In genomic region chr1:40802078-40803075, GRCh38 we compare ENCODE assay signal across 8 cellular contexts. TPM values are rescaled to one million over a fixed set of nuclear protein-coding genes. Genes with fewer than 3 reads are reported as not detected.
DNase-seq lines count a peak whose midpoint lies in the region; ATAC-seq and TF ChIP-seq lines count a peak whose summit lies in the region.

No MANE protein-coding gene starts in this region.

- peak overlapping the region; percentile 45 for H3K4me3 ChIP-seq in NB4 (ENCODE audit: low read depth, low read length)

- H3K27me3 Mint-ChIP-seq in chondrocyte (ENCODE audit: low read depth): peaks cover 2% of the 10 kb centered on the region

- DNase-seq in AG20443 (ENCODE audit: low spot score): peak; percentile 98
- DNase-seq in NB4 (ENCODE audit: low read depth): peak; percentile 87
- no peak for DNase-seq in chondrocyte (ENCODE audit: low spot score)
- peak; percentile 94 for DNase-seq in left kidney (ENCODE audit: low read depth, low spot score)
- DNase-seq in stimulated activated CD4-positive, alpha-beta T cell treated with anti-CD3 and anti-CD28 coated beads, Interleukin-1b, Interleukin-23, amount 100 ng/mL, for 48 hours: peak; percentile 85
- DNase-seq in dedifferentiated amniotic fluid mesenchymal stem cell (ENCODE audit: extremely low spot score): no peak

- H3K36me3 Mint-ChIP-seq in chondrocyte (ENCODE audit: low read depth): no peaks in the 10 kb centered on the region

- H3K27ac Mint-ChIP-seq in chondrocyte (ENCODE audit: unreplicated experiment): peak overlapping the region; percentile 27

- no peak for TF ChIP-seq POLR2A in NB4 (IDR thresholded peaks at IDR 0.05; ENCODE audit: extremely low read depth, insufficient read length)

- peak overlapping the region; percentile 46 for H3K4me3 Mint-ChIP-seq in chondrocyte (ENCODE audit: unreplicated experiment)

- TF ChIP-seq CTCF in NB4 (IDR thresholded peaks at IDR 0.05; ENCODE audit: low read depth, low read length) (no peak), chondrocyte (IDR thresholded peaks at IDR 0.05) (no peak)

- H3K4me1 Mint-ChIP-seq in chondrocyte (ENCODE audit: low read depth): peaks cover 61% of the 10 kb centered on the region

- H3K9me3 Mint-ChIP-seq in chondrocyte (ENCODE audit: low read depth): no peaks in the 10 kb centered on the region

- ATAC-seq in GM21381 (IDR thresholded peaks at IDR 0.05; ENCODE audit: unreplicated experiment): peak; percentile 56
- peak; percentile 76 to 78 for ATAC-seq in activated CD4-positive, CD25-positive, alpha-beta regulatory T cell treated with anti-CD3 and anti-CD28 coated beads, Interleukin-2, amount 50 U/mL, for 24 hours

RNA-seq across cellular contexts. Expression of gene KCNQ4, which starts 18.8 kb away (rescaled TPM):
- total RNA-seq in chondrocyte: 0.60 to 3.4 TPM (median 3.0 TPM) in 3 replicates

RNA-seq across cellular contexts. Expression of gene CITED4, which starts 59.8 kb away (rescaled TPM):
- total RNA-seq in chondrocyte: 12.4 to 30.5 TPM (median 30.1 TPM) in 3 replicates

Comparison
In these comparisons a context has a peak if more than half of its experiments do, and no peak if none do; other contexts are left out.
1. DNase-seq: peak in AG20443 (single experiment), NB4 (single experiment), left kidney (single experiment) and stimulated activated CD4-positive, alpha-beta T cell treated with anti-CD3 and anti-CD28 coated beads, Interleukin-1b, Interleukin-23, amount 100 ng/mL, for 48 hours (single experiment); none in chondrocyte (single experiment) and dedifferentiated amniotic fluid mesenchymal stem cell (single experiment).